ENCODE assay signal across 13 cellular contexts in genomic region chr9:34451545-34451944, GRCh38. TPM values are rescaled to one million over a fixed set of nuclear protein-coding genes. Genes with fewer than 3 reads are reported as not detected.
DNase-seq lines count a peak whose midpoint lies in the region; ATAC-seq, FAIRE-seq and TF ChIP-seq lines count a peak whose summit lies in the region.
"Had no signal": no experiment of that assay in that cellular context is flagged by ENCODE, and none has a peak within 500 bp of the region (broad histone marks: within the 10 kb centered on the region; RNA-seq: fewer than 3 reads in every experiment).

No MANE protein-coding gene starts in this region.

- DNase-seq in A172 (ENCODE audit: low spot score), result peak; percentile 37
- DNase-seq in choroid plexus epithelial cell (ENCODE audit: low read depth), result peak; percentile 43
- no peak for DNase-seq in HTR-8/SVneo (ENCODE audit: insufficient read length, low spot score)
- no peak for DNase-seq in activated gamma-delta T cell treated with Interleukin-2 at 50 U/mL for 16 hours
- DNase-seq: activated effector memory CD4-positive, alpha-beta T cell treated with Interleukin-2 at 50 U/mL for 16 hours; NCI-H510A treated with DMSO at 0.1 percent for 48 hours had no signal

- ATAC-seq in GM18511 (IDR thresholded peaks at IDR 0.05; ENCODE audit: unreplicated experiment), result peak; percentile 83
- ATAC-seq in HG03442 (IDR thresholded peaks at IDR 0.05; ENCODE audit: unreplicated experiment), result peak; percentile 83
- ATAC-seq in HG02588 (IDR thresholded peaks at IDR 0.05; ENCODE audit: unreplicated experiment), result no peak
- no peak for ATAC-seq in HG02759 (IDR thresholded peaks at IDR 0.05; ENCODE audit: unreplicated experiment)

- no peak overlapping the region for H3K4me3 ChIP-seq in choroid plexus epithelial cell (ENCODE audit: low read depth, low read length)

- no peak for TF ChIP-seq CTCF in choroid plexus epithelial cell (conservative IDR thresholded peaks at IDR 0.05; ENCODE audit: low read depth, low read length)

- FAIRE-seq in HTR-8/SVneo (lab: Jason Lieb, UNC), result no peak
- FAIRE-seq: GM12891, islet of Langerhans had no signal

RNA-seq across cellular contexts. Expression of gene FAM219A, which starts 6.8 kb away (rescaled TPM):
- 11.1 and 11.6 TPM in 2 replicates for total RNA-seq in A172 (2014; rRNA removed; shearing (Covaris generic))

RNA-seq across cellular contexts. Expression of gene DNAI1, which starts 7.1 kb away (rescaled TPM):
- total RNA-seq in A172 (2014; rRNA removed; shearing (Covaris generic)), result not detected in 2 replicates
- total RNA-seq: posterior vena cava had no signal

Comparison
In these comparisons a context has a peak if more than half of its experiments do, and no peak if none do; other contexts are left out.
1. DNase-seq: peak in A172 (single experiment) and choroid plexus epithelial cell (single experiment); none in HTR-8/SVneo (single experiment) and activated gamma-delta T cell treated with Interleukin-2 at 50 U/mL for 16 hours (single experiment).
2. ATAC-seq: peak in GM18511 (single experiment) and HG03442 (single experiment); none in HG02588 (single experiment) and HG02759 (single experiment).